In the genomic region with DNA sequence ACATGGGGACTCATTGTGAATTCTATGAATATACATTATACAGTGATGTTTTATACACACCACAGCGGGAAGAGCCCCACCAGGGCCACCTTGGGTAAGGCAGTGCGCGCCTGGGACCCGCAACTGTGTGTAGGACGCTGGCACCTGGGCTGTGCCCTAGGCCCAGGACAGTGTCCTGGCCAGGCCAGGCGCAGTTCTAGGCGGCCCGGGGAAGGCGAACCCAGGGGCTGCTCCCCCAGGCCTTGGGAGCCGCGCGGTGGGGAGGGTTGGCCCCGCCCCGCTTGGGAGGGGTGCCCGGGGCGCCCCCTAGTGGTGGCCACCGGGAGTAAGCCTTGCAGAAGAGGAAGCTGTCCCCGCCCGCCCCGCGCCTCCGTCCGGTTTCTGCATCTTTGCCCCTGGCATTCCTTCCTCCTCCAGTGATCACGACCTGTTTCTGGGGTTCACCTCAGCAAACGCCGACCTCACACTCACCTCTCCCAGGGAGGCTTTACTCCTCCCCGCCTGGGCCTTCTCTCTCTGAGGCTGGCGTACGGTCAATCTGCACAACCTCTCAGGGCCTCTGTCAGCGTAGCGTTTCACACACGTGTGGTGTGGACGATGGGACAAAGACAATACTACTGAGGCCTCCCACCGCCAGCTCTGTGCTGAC, we compare ENCODE assay signal across 8 cellular contexts. TPM values are rescaled to one million over a fixed set of nuclear protein-coding genes. Genes with fewer than 3 reads are reported as not detected.
DNase-seq lines count a peak whose midpoint lies in the region; ATAC-seq and TF ChIP-seq lines count a peak whose summit lies in the region.

No MANE protein-coding gene starts in this region.

- DNase-seq in GM12864 (ENCODE audit: low read depth) (no peak), NCI-H345 (lab: John Stamatoyannopoulos, UW) (peak; percentile 71), mesenteric fat pad (ENCODE audit: low spot score) (peak; percentile 97), DMS79 treated with DMSO at 0.1 percent for 48 hours (lab: John Stamatoyannopoulos, UW) (no peak)
- DNase-seq in activated CD4-positive, alpha-beta T cell treated with anti-CD3 and anti-CD28 coated beads, Interleukin-2, amount 50 U/mL, for 24 hours (ENCODE audit: low read depth in 1 of 2, low spot score in 1 of 2): peak; percentile 74 to 77
- DNase-seq in effector CD4-positive, alpha-beta T cell: peak; percentile 80
- DNase-seq in stimulated activated CD8-positive, alpha-beta memory T cell treated with anti-CD3 and anti-CD28 coated beads, Interleukin-15, amount 100 ng/mL, for 1 hour (ENCODE audit: low read depth): peak; percentile 66

- peak; percentile 85 for ATAC-seq in HG02678 (IDR thresholded peaks at IDR 0.05; ENCODE audit: unreplicated experiment)

- peak; percentile 94 for TF ChIP-seq CTCF in GM12864 (IDR thresholded peaks at IDR 0.05; ENCODE audit: low read depth, low read length, missing control alignments)

- H3K4me3 ChIP-seq in GM12864 (ENCODE audit: low read depth, low read length): peak overlapping the region; percentile 13

RNA-seq across cellular contexts. Expression of a gene that starts 9.5 kb away (rescaled TPM):
- 95.0 TPM for total RNA-seq in mesenteric fat pad

RNA-seq across cellular contexts. Expression of a gene that starts 29.1 kb away (rescaled TPM):
- 22.2 TPM for total RNA-seq in mesenteric fat pad

RNA-seq across cellular contexts. Expression of a gene that starts 36.6 kb away (rescaled TPM):
- total RNA-seq in mesenteric fat pad: 28.3 TPM

RNA-seq across cellular contexts. Expression of a gene that starts 43.4 kb away (rescaled TPM):
- 0.55 TPM for total RNA-seq in mesenteric fat pad

RNA-seq across cellular contexts. Expression of a gene that starts 47.8 kb away (rescaled TPM):
- total RNA-seq in mesenteric fat pad: not detected

Comparison
In these comparisons a context has a peak if more than half of its experiments do, and no peak if none do; other contexts are left out.
1. DNase-seq: peak in NCI-H345 (single experiment), activated CD4-positive, alpha-beta T cell treated with anti-CD3 and anti-CD28 coated beads, Interleukin-2, amount 50 U/mL, for 24 hours (2 of 2), effector CD4-positive, alpha-beta T cell (single experiment), mesenteric fat pad (single experiment) and stimulated activated CD8-positive, alpha-beta memory T cell treated with anti-CD3 and anti-CD28 coated beads, Interleukin-15, amount 100 ng/mL, for 1 hour (single experiment); none in GM12864 (single experiment) and DMS79 treated with DMSO at 0.1 percent for 48 hours (single experiment).